Comparison of ENCODE assay signal across 1 cellular context in the genomic region with DNA sequence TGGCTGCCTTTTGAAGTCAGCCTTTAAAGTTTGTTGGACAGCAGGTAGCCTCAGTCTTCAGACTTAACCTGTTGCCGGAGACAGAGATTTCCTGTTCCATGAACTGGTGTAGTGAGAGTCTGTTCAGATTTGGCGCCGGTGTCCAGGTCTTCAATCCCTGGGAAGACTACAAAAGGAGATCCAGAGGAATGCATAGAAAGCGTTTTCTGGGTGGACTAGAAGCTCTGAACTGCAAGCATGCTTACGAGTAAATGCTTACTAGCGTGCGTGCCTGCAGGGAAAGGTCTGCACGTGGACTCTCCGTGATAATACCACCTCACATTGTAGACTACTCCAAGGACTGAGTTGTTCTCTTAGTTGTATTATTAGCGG.
TF ChIP-seq lines count a peak whose summit lies in the region.

No MANE protein-coding gene starts in this region.

TF ChIP-seq in K562, 482 proteins besides CTCF, POLR2A, EP300 and RAD21 (continued from another document):
- TF ChIP-seq, protein P1, sequence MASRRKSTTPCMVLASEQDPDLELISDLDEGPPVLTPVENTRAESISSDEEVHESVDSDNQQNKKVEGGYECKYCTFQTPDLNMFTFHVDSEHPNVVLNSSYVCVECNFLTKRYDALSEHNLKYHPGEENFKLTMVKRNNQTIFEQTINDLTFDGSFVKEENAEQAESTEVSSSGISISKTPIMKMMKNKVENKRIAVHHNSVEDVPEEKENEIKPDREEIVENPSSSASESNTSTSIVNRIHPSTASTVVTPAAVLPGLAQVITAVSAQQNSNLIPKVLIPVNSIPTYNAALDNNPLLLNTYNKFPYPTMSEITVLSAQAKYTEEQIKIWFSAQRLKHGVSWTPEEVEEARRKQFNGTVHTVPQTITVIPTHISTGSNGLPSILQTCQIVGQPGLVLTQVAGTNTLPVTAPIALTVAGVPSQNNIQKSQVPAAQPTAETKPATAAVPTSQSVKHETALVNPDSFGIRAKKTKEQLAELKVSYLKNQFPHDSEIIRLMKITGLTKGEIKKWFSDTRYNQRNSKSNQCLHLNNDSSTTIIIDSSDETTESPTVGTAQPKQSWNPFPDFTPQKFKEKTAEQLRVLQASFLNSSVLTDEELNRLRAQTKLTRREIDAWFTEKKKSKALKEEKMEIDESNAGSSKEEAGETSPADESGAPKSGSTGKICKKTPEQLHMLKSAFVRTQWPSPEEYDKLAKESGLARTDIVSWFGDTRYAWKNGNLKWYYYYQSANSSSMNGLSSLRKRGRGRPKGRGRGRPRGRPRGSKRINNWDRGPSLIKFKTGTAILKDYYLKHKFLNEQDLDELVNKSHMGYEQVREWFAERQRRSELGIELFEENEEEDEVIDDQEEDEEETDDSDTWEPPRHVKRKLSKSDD (conservative IDR thresholded peaks at IDR 0.05; ENCODE audit: low read length), result no peak
- TF ChIP-seq, protein P2, sequence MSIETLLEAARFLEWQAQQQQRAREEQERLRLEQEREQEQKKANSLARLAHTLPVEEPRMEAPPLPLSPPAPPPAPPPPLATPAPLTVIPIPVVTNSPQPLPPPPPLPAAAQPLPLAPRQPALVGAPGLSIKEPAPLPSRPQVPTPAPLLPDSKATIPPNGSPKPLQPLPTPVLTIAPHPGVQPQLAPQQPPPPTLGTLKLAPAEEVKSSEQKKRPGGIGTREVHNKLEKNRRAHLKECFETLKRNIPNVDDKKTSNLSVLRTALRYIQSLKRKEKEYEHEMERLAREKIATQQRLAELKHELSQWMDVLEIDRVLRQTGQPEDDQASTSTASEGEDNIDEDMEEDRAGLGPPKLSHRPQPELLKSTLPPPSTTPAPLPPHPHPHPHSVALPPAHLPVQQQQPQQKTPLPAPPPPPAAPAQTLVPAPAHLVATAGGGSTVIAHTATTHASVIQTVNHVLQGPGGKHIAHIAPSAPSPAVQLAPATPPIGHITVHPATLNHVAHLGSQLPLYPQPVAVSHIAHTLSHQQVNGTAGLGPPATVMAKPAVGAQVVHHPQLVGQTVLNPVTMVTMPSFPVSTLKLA (conservative IDR thresholded peaks at IDR 0.05), result peak; percentile 42 to 48; a peak in 3 of 4 replicates
- TF ChIP-seq MXI1 (IDR thresholded peaks at IDR 0.05; ENCODE audit: low read depth, low read length), result 0 out of 2 replicates have a peak, but pooled peaks have one; percentile 35
- TF ChIP-seq MYC (IDR thresholded peaks at IDR 0.05; ENCODE audit: low read depth, low read length), result peak; percentile 42; the same call in 1 of the 2 replicates
- TF ChIP-seq MYC (CRISPR knock-in tag; IDR thresholded peaks at IDR 0.05; ENCODE audit: borderline replicate concordance, low read depth), result no peak
